In the genomic region with DNA sequence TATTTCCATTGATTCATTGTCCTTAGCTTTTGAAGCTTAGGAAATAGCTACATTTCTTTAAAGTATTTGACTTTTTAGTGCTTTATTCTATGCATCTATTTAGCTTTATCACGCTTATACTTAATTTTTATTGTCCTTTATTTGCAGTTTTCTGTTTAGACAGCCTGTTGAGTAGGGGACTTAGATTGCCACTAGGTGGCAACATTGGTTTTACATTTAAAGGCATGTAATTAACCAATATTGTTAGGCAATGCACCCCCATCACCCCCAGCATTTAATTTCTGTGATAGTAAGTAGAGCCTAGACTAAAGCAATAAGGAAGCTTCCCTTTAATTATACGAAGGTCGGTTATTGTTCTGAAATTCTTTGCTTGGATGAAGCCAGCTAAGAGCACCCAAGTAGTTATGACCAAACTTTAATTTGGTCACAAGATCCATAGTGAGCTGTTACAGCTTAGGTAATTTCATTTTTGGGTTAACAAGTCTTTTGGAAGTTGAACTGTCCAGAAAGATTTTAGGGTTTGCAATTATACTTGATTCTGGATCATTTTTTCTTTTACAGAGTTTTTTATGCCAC, we compare ENCODE assay signal across 9 cellular contexts. TPM values are rescaled to one million over a fixed set of nuclear protein-coding genes. Genes with fewer than 3 reads are reported as not detected.
DNase-seq lines count a peak whose midpoint lies in the region; ATAC-seq and TF ChIP-seq lines count a peak whose summit lies in the region.
"Had no signal": no experiment of that assay in that cellular context is flagged by ENCODE, and none has a peak within 500 bp of the region (broad histone marks: within the 10 kb centered on the region; RNA-seq: fewer than 3 reads in every experiment).

No MANE protein-coding gene starts in this region.

- no peaks in the 10 kb centered on the region for H3K4me1 Mint-ChIP-seq in activated CD8-positive, alpha-beta T cell treated with anti-CD3 and anti-CD28 coated beads for 36 hours (ENCODE audit: low read depth)
- H3K4me1 Mint-ChIP-seq in activated CD8-positive, alpha-beta T cell treated with anti-CD3 and anti-CD28 coated beads, Interleukin-2, amount 10 ng/mL, durations not matched to agents 7 days and 5 days (ENCODE audit: low read depth): no peaks in the 10 kb centered on the region
- H3K4me1 Mint-ChIP-seq: activated naive CD8-positive, alpha-beta T cell treated with anti-CD3 and anti-CD28 coated beads, Interleukin-2, amount 10 ng/mL, durations not matched to agents 7 days and 5 days had no signal

- H3K9me3 Mint-ChIP-seq in activated CD8-positive, alpha-beta T cell treated with anti-CD3 and anti-CD28 coated beads for 36 hours: no peaks in the 10 kb centered on the region
- no peaks in the 10 kb centered on the region for H3K9me3 Mint-ChIP-seq in activated CD8-positive, alpha-beta T cell treated with anti-CD3 and anti-CD28 coated beads, Interleukin-2, amount 10 ng/mL, durations not matched to agents 7 days and 5 days (ENCODE audit: insufficient read depth)
- H3K9me3 Mint-ChIP-seq: activated naive CD8-positive, alpha-beta T cell treated with anti-CD3 and anti-CD28 coated beads, Interleukin-2, amount 10 ng/mL, durations not matched to agents 7 days and 5 days had no signal

- WGBS in aorta, 2 donors: 51 to 59% methylated on average over 3 of the region's 3 CpGs

- H3K27me3 Mint-ChIP-seq in activated CD8-positive, alpha-beta T cell treated with anti-CD3 and anti-CD28 coated beads for 36 hours: no peaks in the 10 kb centered on the region
- no peaks in the 10 kb centered on the region for H3K27me3 Mint-ChIP-seq in activated CD8-positive, alpha-beta T cell treated with anti-CD3 and anti-CD28 coated beads, Interleukin-2, amount 10 ng/mL, durations not matched to agents 7 days and 5 days (ENCODE audit: low read depth)
- H3K27me3 Mint-ChIP-seq: activated naive CD8-positive, alpha-beta T cell treated with anti-CD3 and anti-CD28 coated beads, Interleukin-2, amount 10 ng/mL, durations not matched to agents 7 days and 5 days had no signal

- peak; percentile 16 for DNase-seq in activated CD8-positive, alpha-beta T cell treated with anti-CD3 and anti-CD28 coated beads for 36 hours
- DNase-seq in activated CD8-positive, alpha-beta T cell treated with anti-CD3 and anti-CD28 coated beads, Interleukin-2, amount 10 ng/mL, durations not matched to agents 7 days and 5 days: no peak
- peak; percentile 24 for DNase-seq in NCI-H2196 treated with DMSO at 0.1 percent for 48 hours (lab: John Stamatoyannopoulos, UW; ENCODE audit: unreplicated experiment)
- peak; percentile 42 for DNase-seq in brain microvascular endothelial cell
- peak; percentile 56 for DNase-seq in kidney tubule cell (ENCODE audit: low spot score)
- DNase-seq in aorta: no peak
- DNase-seq: activated naive CD8-positive, alpha-beta T cell treated with anti-CD3 and anti-CD28 coated beads, Interleukin-2, amount 10 ng/mL, durations not matched to agents 7 days and 5 days had no signal

- H3K4me3 ChIP-seq in brain microvascular endothelial cell (ENCODE audit: low read depth, low read length): no peak overlapping the region
- H3K4me3 ChIP-seq in aorta (ENCODE audit: low read length in 2 of 2): no peak overlapping the region

- no peaks in the 10 kb centered on the region for H3K4me1 ChIP-seq in aorta (ENCODE audit: control insufficient read depth in 1 of 2, insufficient read depth in 2 of 2, low read length in 2 of 2)

- H3K27ac ChIP-seq in brain microvascular endothelial cell (no peak overlapping the region), aorta (ENCODE audit: low read depth in 1 of 2, low read length in 2 of 2) (no peak overlapping the region)

- POLR2A ChIA-PET in activated CD8-positive, alpha-beta T cell treated with anti-CD3 and anti-CD28 coated beads for 36 hours (lab: Charles Lee): no interaction called here
- POLR2A ChIA-PET in activated CD8-positive, alpha-beta T cell treated with anti-CD3 and anti-CD28 coated beads, Interleukin-2, amount 10 ng/mL, durations not matched to agents 7 days and 5 days (lab: Charles Lee): no interaction called here

- in situ Hi-C loops in brain microvascular endothelial cell (cut with HindIII; ENCODE audit: low pct_ligation_motif_present, low sequenced_read_pairs): loop anchor here (25.0 kb wide), 1 partner anchor 176 kb away; no protein-coding TSS in a partner anchor

- no peak for ATAC-seq in activated CD8-positive, alpha-beta T cell treated with anti-CD3 and anti-CD28 coated beads for 36 hours
- ATAC-seq in activated CD8-positive, alpha-beta T cell treated with anti-CD3 and anti-CD28 coated beads, Interleukin-2, amount 10 ng/mL, durations not matched to agents 7 days and 5 days: no peak
- ATAC-seq in aorta (ENCODE audit: low FRiP score): peak; percentile 54
- no peak for ATAC-seq in GM21529 (IDR thresholded peaks at IDR 0.05; ENCODE audit: unreplicated experiment)
- ATAC-seq in HG03378 (IDR thresholded peaks at IDR 0.05; ENCODE audit: unreplicated experiment): no peak

- H3K4me3 Mint-ChIP-seq in activated CD8-positive, alpha-beta T cell treated with anti-CD3 and anti-CD28 coated beads for 36 hours: no peak overlapping the region
- no peak overlapping the region for H3K4me3 Mint-ChIP-seq in activated CD8-positive, alpha-beta T cell treated with anti-CD3 and anti-CD28 coated beads, Interleukin-2, amount 10 ng/mL, durations not matched to agents 7 days and 5 days
- H3K4me3 Mint-ChIP-seq: activated naive CD8-positive, alpha-beta T cell treated with anti-CD3 and anti-CD28 coated beads, Interleukin-2, amount 10 ng/mL, durations not matched to agents 7 days and 5 days had no signal

- peak; percentile 71 for TF ChIP-seq CTCF in activated CD8-positive, alpha-beta T cell treated with anti-CD3 and anti-CD28 coated beads for 36 hours (IDR thresholded peaks at IDR 0.05)
- TF ChIP-seq CTCF in brain microvascular endothelial cell (IDR thresholded peaks at IDR 0.05; ENCODE audit: low read depth, low read length, missing control alignments): peak; percentile 62

- CTCF ChIA-PET in activated CD8-positive, alpha-beta T cell treated with anti-CD3 and anti-CD28 coated beads for 36 hours (lab: Charles Lee): interaction anchor here (0.6 to 6.7 kb wide), 24 partner anchors 8 to 504 kb away, joined by 3 to 79 read pairs (median 5); no protein-coding TSS in a partner anchor
- CTCF ChIA-PET in activated CD8-positive, alpha-beta T cell treated with anti-CD3 and anti-CD28 coated beads, Interleukin-2, amount 10 ng/mL, durations not matched to agents 7 days and 5 days (lab: Charles Lee): interaction anchor here (0.8 to 5.9 kb wide), 22 partner anchors 9 to 506 kb away, joined by 3 to 72 read pairs (median 4); a partner anchor contains a TSS

- intact Hi-C loops in activated CD8-positive, alpha-beta T cell treated with anti-CD3 and anti-CD28 coated beads for 36 hours (cut with micrococcal nuclease): loop anchor here (2.0 to 5.0 kb wide), 2 partner anchors 187 to 506 kb away; no protein-coding TSS in a partner anchor
- intact Hi-C loops in aorta (cut with DNase I): loop anchor here (2.0 to 10.0 kb wide), 3 partner anchors 189 to 566 kb away; no protein-coding TSS in a partner anchor

- no peaks in the 10 kb centered on the region for H3K27me3 ChIP-seq in brain microvascular endothelial cell (replicated peaks)
- H3K27me3 ChIP-seq in aorta (ENCODE audit: control insufficient read depth in 1 of 2, insufficient read depth in 2 of 2, low read length in 1 of 2): no peaks in the 10 kb centered on the region

- no peaks in the 10 kb centered on the region for H3K9me3 ChIP-seq in aorta (ENCODE audit: control insufficient read depth, low read length)

- peaks cover 1% of the 10 kb centered on the region for H3K36me3 Mint-ChIP-seq in activated CD8-positive, alpha-beta T cell treated with anti-CD3 and anti-CD28 coated beads for 36 hours (ENCODE audit: low read depth)
- H3K36me3 Mint-ChIP-seq in activated CD8-positive, alpha-beta T cell treated with anti-CD3 and anti-CD28 coated beads, Interleukin-2, amount 10 ng/mL, durations not matched to agents 7 days and 5 days (ENCODE audit: low read depth): no peaks in the 10 kb centered on the region
- H3K36me3 Mint-ChIP-seq: activated naive CD8-positive, alpha-beta T cell treated with anti-CD3 and anti-CD28 coated beads, Interleukin-2, amount 10 ng/mL, durations not matched to agents 7 days and 5 days had no signal

- H3K36me3 ChIP-seq in brain microvascular endothelial cell (replicated peaks) (no peaks in the 10 kb centered on the region), aorta (ENCODE audit: control insufficient read depth in 1 of 2, insufficient read depth in 2 of 2, low read length in 1 of 2) (no peaks in the 10 kb centered on the region)

- H3K27ac Mint-ChIP-seq in activated CD8-positive, alpha-beta T cell treated with anti-CD3 and anti-CD28 coated beads for 36 hours: no peak overlapping the region
- H3K27ac Mint-ChIP-seq in activated CD8-positive, alpha-beta T cell treated with anti-CD3 and anti-CD28 coated beads, Interleukin-2, amount 10 ng/mL, durations not matched to agents 7 days and 5 days: no peak overlapping the region
- H3K27ac Mint-ChIP-seq: activated naive CD8-positive, alpha-beta T cell treated with anti-CD3 and anti-CD28 coated beads, Interleukin-2, amount 10 ng/mL, durations not matched to agents 7 days and 5 days had no signal

RNA-seq across cellular contexts. Expression of a gene that starts 36.5 kb away (rescaled TPM):
- total RNA-seq in activated CD8-positive, alpha-beta T cell treated with anti-CD3 and anti-CD28 coated beads for 36 hours: 1 to 10 TPM; 2.4 to 2.5 TPM
- 1 to 10 TPM; 5.0 to 5.5 TPM for total RNA-seq in activated CD8-positive, alpha-beta T cell treated with anti-CD3 and anti-CD28 coated beads, Interleukin-2, amount 10 ng/mL, durations not matched to agents 7 days and 5 days
- 1 to 10 TPM; 7.8 to 8.3 TPM for total RNA-seq in aorta
- polyA plus RNA-seq in aorta: 1 to 10 TPM in 1 of 2 donors, under 1 TPM in 1; 0.88 to 2.1 TPM

Comparison
In these comparisons a context has a peak if more than half of its experiments do, and no peak if none do; other contexts are left out.
1. DNase-seq: peak in activated CD8-positive, alpha-beta T cell treated with anti-CD3 and anti-CD28 coated beads for 36 hours (single experiment), NCI-H2196 treated with DMSO at 0.1 percent for 48 hours (single experiment), brain microvascular endothelial cell (single experiment) and kidney tubule cell (single experiment); none in activated CD8-positive, alpha-beta T cell treated with anti-CD3 and anti-CD28 coated beads, Interleukin-2, amount 10 ng/mL, durations not matched to agents 7 days and 5 days (single experiment) and aorta (0 of 2).